Comparison of ENCODE assay signal across 15 cellular contexts in genomic region chr12:50514526-50515276, GRCh38.
DNase-seq lines count a peak whose midpoint lies in the region; ATAC-seq lines count a peak whose summit lies in the region.
"Had no signal": no experiment of that assay in that cellular context is flagged by ENCODE, and none has a peak within 500 bp of the region (broad histone marks: within the 10 kb centered on the region; RNA-seq: fewer than 3 reads in every experiment).

No MANE protein-coding gene starts in this region.

- H3K27ac Mint-ChIP-seq in activated naive CD4-positive, alpha-beta T cell treated with anti-CD3 and anti-CD28 coated beads, Interleukin-2, amount 10 ng/mL, durations not matched to agents 7 days and 5 days = peak overlapping the region; percentile 94
- H3K27ac Mint-ChIP-seq in central memory CD8-positive, alpha-beta T cell (ENCODE audit: low read depth) = peak overlapping the region; percentile 6

- H3K9me3 ChIP-seq in KOPT-K1 (ENCODE audit: insufficient read depth, low read length, poor library complexity, severe bottlenecking) = no peaks in the 10 kb centered on the region
- H3K9me3 ChIP-seq: esophagus squamous epithelium, transverse colon had no signal

- peak; percentile 46 for DNase-seq in activated naive CD4-positive, alpha-beta T cell treated with anti-CD3 and anti-CD28 coated beads, Interleukin-2, amount 10 ng/mL, durations not matched to agents 7 days and 5 days
- no peak for DNase-seq in activated naive CD4-positive, alpha-beta T cell treated with Interleukin-2 at 50 U/mL for 16 hours
- no peak for DNase-seq in central memory CD8-positive, alpha-beta T cell (ENCODE audit: low spot score in 2 of 2)
- DNase-seq in substantia nigra (lab: John Stamatoyannopoulos, UW) (no peak), NCI-H524 treated with DMSO at 0.1 percent for 48 hours (lab: John Stamatoyannopoulos, UW) (no peak)
- DNase-seq in stimulated activated CD4-positive, alpha-beta T cell treated with anti-CD3 and anti-CD28 coated beads, Interleukin-4, amount 100 ng/mL, for 1 hour = no peak
- DNase-seq: esophagus squamous epithelium, HCEC 1CT, NCI-H2171 treated with DMSO at 0.1 percent for 48 hours, T1000, transverse colon had no signal

- H3K27me3 Mint-ChIP-seq in activated naive CD4-positive, alpha-beta T cell treated with anti-CD3 and anti-CD28 coated beads, Interleukin-2, amount 10 ng/mL, durations not matched to agents 7 days and 5 days = no peaks in the 10 kb centered on the region
- H3K27me3 Mint-ChIP-seq in central memory CD8-positive, alpha-beta T cell = no peaks in the 10 kb centered on the region

- peak overlapping the region; percentile 42 for H3K4me3 Mint-ChIP-seq in activated naive CD4-positive, alpha-beta T cell treated with anti-CD3 and anti-CD28 coated beads, Interleukin-2, amount 10 ng/mL, durations not matched to agents 7 days and 5 days
- peak overlapping the region; percentile 40 for H3K4me3 Mint-ChIP-seq in central memory CD8-positive, alpha-beta T cell

- no peaks in the 10 kb centered on the region for H3K36me3 ChIP-seq in KOPT-K1 (ENCODE audit: insufficient read depth, low read length)
- H3K36me3 ChIP-seq: esophagus squamous epithelium, transverse colon had no signal

- ATAC-seq in central memory CD8-positive, alpha-beta T cell (replicated peaks; ENCODE audit: extremely low read depth, poor library complexity, severe bottlenecking) = no peak
- no peak for ATAC-seq in HG03460 (IDR thresholded peaks at IDR 0.05; ENCODE audit: unreplicated experiment)
- ATAC-seq: sciatic nerve had no signal

- H3K36me3 Mint-ChIP-seq in activated naive CD4-positive, alpha-beta T cell treated with anti-CD3 and anti-CD28 coated beads, Interleukin-2, amount 10 ng/mL, durations not matched to agents 7 days and 5 days = peaks cover 14% of the 10 kb centered on the region
- no peaks in the 10 kb centered on the region for H3K36me3 Mint-ChIP-seq in central memory CD8-positive, alpha-beta T cell (ENCODE audit: insufficient read depth)

- H3K4me1 Mint-ChIP-seq in activated naive CD4-positive, alpha-beta T cell treated with anti-CD3 and anti-CD28 coated beads, Interleukin-2, amount 10 ng/mL, durations not matched to agents 7 days and 5 days = peaks cover 49% of the 10 kb centered on the region
- peaks cover 24% of the 10 kb centered on the region for H3K4me1 Mint-ChIP-seq in central memory CD8-positive, alpha-beta T cell

- H3K27ac ChIP-seq in KOPT-K1 (ENCODE audit: low read depth, low read length, poor library complexity, severe bottlenecking) (peak overlapping the region; percentile 11), substantia nigra (ENCODE audit: low read depth, low read length, poor library complexity, severe bottlenecking) (peak overlapping the region; percentile 35)
- H3K27ac ChIP-seq: KMS-11 had no signal

- CTCF ChIA-PET in activated naive CD4-positive, alpha-beta T cell treated with anti-CD3 and anti-CD28 coated beads, Interleukin-2, amount 10 ng/mL, durations not matched to agents 7 days and 5 days (lab: Charles Lee) = interaction anchor here (1.7 to 2.6 kb wide), 2 partner anchors 9 to 11 kb away, joined by 5 to 8 read pairs; no protein-coding TSS in a partner anchor

- H3K9me3 Mint-ChIP-seq in activated naive CD4-positive, alpha-beta T cell treated with anti-CD3 and anti-CD28 coated beads, Interleukin-2, amount 10 ng/mL, durations not matched to agents 7 days and 5 days = no peaks in the 10 kb centered on the region
- H3K9me3 Mint-ChIP-seq in central memory CD8-positive, alpha-beta T cell = no peaks in the 10 kb centered on the region
